Comparison of ENCODE assay signal across 13 cellular contexts in genomic region chr19:13864223-13864512, GRCh38. TPM values are rescaled to one million over a fixed set of nuclear protein-coding genes. Genes with fewer than 3 reads are reported as not detected.
A peak's percentile ranks its signal among the peaks of the same experiment; 100 is the strongest.
DNase-seq lines count a peak whose midpoint lies in the region; ATAC-seq and TF ChIP-seq lines count a peak whose summit lies in the region.
"Had no signal": no experiment of that assay in that cellular context is flagged by ENCODE, and none has a peak within 500 bp of the region (broad histone marks: within the 10 kb centered on the region; RNA-seq: fewer than 3 reads in every experiment).

No MANE protein-coding gene starts in this region.

- WGBS in testis, 2 donors, result 56% methylated on average over 4 to 6 of the region's 6 CpGs

- DNase-seq in Calu3 (no peak), naive B cell (no peak), DMS114 treated with DMSO at 0.1 percent for 48 hours (lab: John Stamatoyannopoulos, UW; ENCODE audit: unreplicated experiment) (no peak), testis (no peak), NCI-H1694 treated with DMSO at 0.1 percent for 48 hours (lab: John Stamatoyannopoulos, UW) (no peak), SKM-1 (lab: John Stamatoyannopoulos, UW; ENCODE audit: unreplicated experiment) (no peak)
- no peak for DNase-seq in activated T-helper 1 cell treated with anti-CD3 and anti-CD28 coated beads, Interleukin-12 subunit alpha, Interleukin-12 subunit beta, Interleukin-2, Interleukin-4 antibody, amounts not matched to agents 30 ng/mL and 10 ng/mL and 1 ng/mL, durations not matched to agents 14 hours and 24 hours and 36 hours (ENCODE audit: low spot score)
- DNase-seq: activated CD4-positive, alpha-beta T cell treated with anti-CD3 and anti-CD28 coated beads for 48 hours; NCI-H510A treated with DMSO at 0.1 percent for 48 hours; SHP77 treated with DMSO at 0.1 percent for 48 hours; small intestine had no signal

- peak overlapping the region; percentile 8; the same call in 1 of the 2 replicates for H3K4me2 ChIP-seq in BLaER1

- H3K36me3 ChIP-seq in BLaER1, result no peaks in the 10 kb centered on the region
- H3K36me3 ChIP-seq in testis (ENCODE audit: low read depth, missing control alignments), result no peaks in the 10 kb centered on the region
- H3K36me3 ChIP-seq: HAP-1 had no signal

- CTCF ChIA-PET in Calu3 (lab: Charles Lee), result interaction anchor here (1.1 kb wide), 1 partner anchor 13 kb away, joined by 3 read pairs; no protein-coding TSS in a partner anchor

- no peak for ATAC-seq in naive B cell (ENCODE audit: low read depth in 2 of 2)

- H3K36me3 Mint-ChIP-seq in Calu3 (ENCODE audit: insufficient read depth, unreplicated experiment) (peaks cover 50% of the 10 kb centered on the region), naive B cell (peaks cover 5 to 12% of the 10 kb centered on the region in 2 donors)
- peaks cover 5% of the 10 kb centered on the region for H3K36me3 Mint-ChIP-seq in activated T-helper 1 cell treated with anti-CD3 and anti-CD28 coated beads, Interleukin-12 subunit alpha, Interleukin-12 subunit beta, Interleukin-2, Interleukin-4 antibody, amounts not matched to agents 30 ng/mL and 10 ng/mL and 1 ng/mL, durations not matched to agents 14 hours and 24 hours and 36 hours (ENCODE audit: low read depth)

- H3K4me3 ChIP-seq in BLaER1 (no peak overlapping the region), testis (no peak overlapping the region)

- H3K27ac Mint-ChIP-seq in Calu3 (ENCODE audit: unreplicated experiment), result peak overlapping the region; percentile 89
- peak overlapping the region; percentile 36 for H3K27ac Mint-ChIP-seq in activated T-helper 1 cell treated with anti-CD3 and anti-CD28 coated beads, Interleukin-12 subunit alpha, Interleukin-12 subunit beta, Interleukin-2, Interleukin-4 antibody, amounts not matched to agents 30 ng/mL and 10 ng/mL and 1 ng/mL, durations not matched to agents 14 hours and 24 hours and 36 hours
- peak overlapping the region in 2 of 6 donors; percentile 3 to 82 for H3K27ac Mint-ChIP-seq in naive B cell

- no peaks in the 10 kb centered on the region for H3K27me3 Mint-ChIP-seq in Calu3 (ENCODE audit: unreplicated experiment)
- peaks cover 28% of the 10 kb centered on the region for H3K27me3 Mint-ChIP-seq in activated T-helper 1 cell treated with anti-CD3 and anti-CD28 coated beads, Interleukin-12 subunit alpha, Interleukin-12 subunit beta, Interleukin-2, Interleukin-4 antibody, amounts not matched to agents 30 ng/mL and 10 ng/mL and 1 ng/mL, durations not matched to agents 14 hours and 24 hours and 36 hours (ENCODE audit: insufficient read depth)
- H3K27me3 Mint-ChIP-seq in naive B cell, result peaks cover 37 to 48% (median 48%) of the 10 kb centered on the region in 3 donors

- H4K20me1 ChIP-seq in BLaER1, result no peaks in the 10 kb centered on the region

- H3K27ac ChIP-seq in BLaER1, result no peak overlapping the region
- H3K27ac ChIP-seq in testis, result no peak overlapping the region

- peaks cover 47% of the 10 kb centered on the region for H3K4me1 Mint-ChIP-seq in Calu3 (ENCODE audit: low read depth, unreplicated experiment)
- peaks cover 49% of the 10 kb centered on the region for H3K4me1 Mint-ChIP-seq in activated T-helper 1 cell treated with anti-CD3 and anti-CD28 coated beads, Interleukin-12 subunit alpha, Interleukin-12 subunit beta, Interleukin-2, Interleukin-4 antibody, amounts not matched to agents 30 ng/mL and 10 ng/mL and 1 ng/mL, durations not matched to agents 14 hours and 24 hours and 36 hours (ENCODE audit: low read depth)
- peaks cover 24 to 32% (median 29%) of the 10 kb centered on the region in 3 donors for H3K4me1 Mint-ChIP-seq in naive B cell

- intact Hi-C loops in Calu3 (cut with micrococcal nuclease; ENCODE audit: unreplicated experiment), result no loop called here
- intact Hi-C loops in activated T-helper 1 cell treated with anti-CD3 and anti-CD28 coated beads, Interleukin-12 subunit alpha, Interleukin-12 subunit beta, Interleukin-2, Interleukin-4 antibody, amounts not matched to agents 30 ng/mL and 10 ng/mL and 1 ng/mL, durations not matched to agents 14 hours and 24 hours and 36 hours (cut with micrococcal nuclease), result loop anchor here (5.0 kb wide), 2 partner anchors 132 to 587 kb away; no protein-coding TSS in a partner anchor
- intact Hi-C loops in testis (cut with DNase I; ENCODE audit: low total_unique reads), result loop anchor here (10.0 kb wide), 1 partner anchor 79 kb away; no protein-coding TSS in a partner anchor

- H3K9me3 ChIP-seq in BLaER1 (no peaks in the 10 kb centered on the region), testis (no peaks in the 10 kb centered on the region)
- H3K9me3 ChIP-seq: HAP-1 had no signal

- no TSS peak for BruUV-seq in Calu3 (replicated peaks; lab: Mats Ljungman, UMichigan)

- H3K4me1 ChIP-seq in BLaER1 (peaks cover 41% of the 10 kb centered on the region), testis (peaks cover 11% of the 10 kb centered on the region)

- no peak overlapping the region for H3K9ac ChIP-seq in BLaER1

- H3K9me3 Mint-ChIP-seq in Calu3 (ENCODE audit: low read depth, unreplicated experiment), result no peaks in the 10 kb centered on the region
- no peaks in the 10 kb centered on the region for H3K9me3 Mint-ChIP-seq in activated T-helper 1 cell treated with anti-CD3 and anti-CD28 coated beads, Interleukin-12 subunit alpha, Interleukin-12 subunit beta, Interleukin-2, Interleukin-4 antibody, amounts not matched to agents 30 ng/mL and 10 ng/mL and 1 ng/mL, durations not matched to agents 14 hours and 24 hours and 36 hours
- peaks cover 0 to 1% (median 0%) of the 10 kb centered on the region in 7 donors for H3K9me3 Mint-ChIP-seq in naive B cell

- TF ChIP-seq POLR2A in testis (IDR thresholded peaks at IDR 0.05), result no peak

- TF ChIP-seq CTCF in Calu3 (IDR thresholded peaks at IDR 0.05; ENCODE audit: unreplicated experiment) (no peak), testis (IDR thresholded peaks at IDR 0.05) (no peak)

- H3K27me3 ChIP-seq in BLaER1 (peaks cover 63% of the 10 kb centered on the region), testis (no peaks in the 10 kb centered on the region)

- H3K4me3 Mint-ChIP-seq in Calu3 (ENCODE audit: low read depth, unreplicated experiment), result peak overlapping the region; percentile 62
- H3K4me3 Mint-ChIP-seq in activated T-helper 1 cell treated with anti-CD3 and anti-CD28 coated beads, Interleukin-12 subunit alpha, Interleukin-12 subunit beta, Interleukin-2, Interleukin-4 antibody, amounts not matched to agents 30 ng/mL and 10 ng/mL and 1 ng/mL, durations not matched to agents 14 hours and 24 hours and 36 hours, result peak overlapping the region; percentile 81
- peak overlapping the region in 7 of 8 donors; percentile 65 to 91 (median 82) for H3K4me3 Mint-ChIP-seq in naive B cell

RNA-seq across cellular contexts. Expression of gene NANOS3, which starts 12.8 kb away (rescaled TPM):
- total RNA-seq in Calu3 (2022), result 1.2 TPM in 1 of 2 replicates, not detected in the other
- 1.5 and 3.1 TPM in 2 replicates for total RNA-seq in activated T-helper 1 cell treated with anti-CD3 and anti-CD28 coated beads, Interleukin-12 subunit alpha, Interleukin-12 subunit beta, Interleukin-2, Interleukin-4 antibody, amounts not matched to agents 30 ng/mL and 10 ng/mL and 1 ng/mL, durations not matched to agents 14 hours and 24 hours and 36 hours
- polyA plus RNA-seq in naive B cell (ENCODE audit: low read depth in 6 of 6), result not detected
- 10 to 100 TPM; 14.5 to 18.6 TPM for total RNA-seq in testis
- polyA plus RNA-seq in testis (ENCODE audit: insufficient read depth, low read depth, low replicate concordance), result 9.3 TPM

RNA-seq across cellular contexts. Expression of gene BRME1, which starts 41.7 kb away (rescaled TPM):
- total RNA-seq in Calu3 (2022), result 1.0 and 1.5 TPM in 2 replicates
- 16.6 and 20.5 TPM in 2 replicates for total RNA-seq in activated T-helper 1 cell treated with anti-CD3 and anti-CD28 coated beads, Interleukin-12 subunit alpha, Interleukin-12 subunit beta, Interleukin-2, Interleukin-4 antibody, amounts not matched to agents 30 ng/mL and 10 ng/mL and 1 ng/mL, durations not matched to agents 14 hours and 24 hours and 36 hours
- under 1 TPM in 2 of 6 donors, not detected in 4; 0.47 to 0.51 TPM for polyA plus RNA-seq in naive B cell (ENCODE audit: low read depth in 6 of 6)
- total RNA-seq in testis, result 10 to 100 TPM; 26.3 to 48.9 TPM
- polyA plus RNA-seq in testis (ENCODE audit: insufficient read depth, low read depth, low replicate concordance), result 17.8 TPM

RNA-seq across cellular contexts. Expression of gene CC2D1A, which starts 41.8 kb away (rescaled TPM):
- 37.2 and 41.7 TPM in 2 replicates for total RNA-seq in Calu3 (2022)
- 43.9 and 45.6 TPM in 2 replicates for total RNA-seq in activated T-helper 1 cell treated with anti-CD3 and anti-CD28 coated beads, Interleukin-12 subunit alpha, Interleukin-12 subunit beta, Interleukin-2, Interleukin-4 antibody, amounts not matched to agents 30 ng/mL and 10 ng/mL and 1 ng/mL, durations not matched to agents 14 hours and 24 hours and 36 hours
- polyA plus RNA-seq in naive B cell (ENCODE audit: low read depth in 6 of 6), result 10 to 100 TPM in 2 of 6 donors, 1 to 10 TPM in 4; 2.9 to 13.9 (median 4.3) TPM
- 10 to 100 TPM; 56.6 to 62.7 TPM for total RNA-seq in testis
- polyA plus RNA-seq in testis (ENCODE audit: insufficient read depth, low read depth, low replicate concordance), result 31.0 TPM
